In genomic region chr5:113524927-113525326, GRCh38 we compare ENCODE assay signal across 9 cellular contexts. TPM values are rescaled to one million over a fixed set of nuclear protein-coding genes. Genes with fewer than 3 reads are reported as not detected.
DNase-seq lines count a peak whose midpoint lies in the region; ATAC-seq and TF ChIP-seq lines count a peak whose summit lies in the region.
"Had no signal": no experiment of that assay in that cellular context is flagged by ENCODE, and none has a peak within 500 bp of the region (broad histone marks: within the 10 kb centered on the region; RNA-seq: fewer than 3 reads in every experiment).

No MANE protein-coding gene starts in this region.

- ATAC-seq in HG02943 (IDR thresholded peaks at IDR 0.05; ENCODE audit: low read depth, unreplicated experiment) (peak; percentile 49), foreskin keratinocyte (no peak)
- peak; percentile 45 for ATAC-seq in stimulated activated naive CD8-positive, alpha-beta T cell treated with anti-CD3 and anti-CD28 coated beads, Interleukin-15, Interleukin-2, amounts not matched to agents 100 U/mL and 50 U/mL, for 24 hours

- no peaks in the 10 kb centered on the region for H3K9me3 Mint-ChIP-seq in activated naive CD4-positive, alpha-beta T cell treated with anti-CD3 and anti-CD28 coated beads, Interleukin-2, amount 50 U/mL, for 24 hours

- peaks cover 56% of the 10 kb centered on the region for H3K4me1 Mint-ChIP-seq in activated naive CD4-positive, alpha-beta T cell treated with anti-CD3 and anti-CD28 coated beads, Interleukin-2, amount 50 U/mL, for 24 hours

- no peak overlapping the region for H3K27ac ChIP-seq in foreskin keratinocyte
- H3K27ac ChIP-seq: C4-2B had no signal

- peaks cover 19% of the 10 kb centered on the region for H3K36me3 Mint-ChIP-seq in activated naive CD4-positive, alpha-beta T cell treated with anti-CD3 and anti-CD28 coated beads, Interleukin-2, amount 50 U/mL, for 24 hours

- no peaks in the 10 kb centered on the region for H3K4me1 ChIP-seq in foreskin keratinocyte

- TF ChIP-seq CTCF in foreskin keratinocyte (conservative IDR thresholded peaks at IDR 0.05) = no peak

- peak overlapping the region; percentile 72 for H3K27ac Mint-ChIP-seq in activated naive CD4-positive, alpha-beta T cell treated with anti-CD3 and anti-CD28 coated beads, Interleukin-2, amount 50 U/mL, for 24 hours

- H3K27me3 ChIP-seq in foreskin keratinocyte = no peaks in the 10 kb centered on the region

- H3K4me3 Mint-ChIP-seq in activated naive CD4-positive, alpha-beta T cell treated with anti-CD3 and anti-CD28 coated beads, Interleukin-2, amount 50 U/mL, for 24 hours = peak overlapping the region; percentile 26

- H3K27me3 Mint-ChIP-seq in activated naive CD4-positive, alpha-beta T cell treated with anti-CD3 and anti-CD28 coated beads, Interleukin-2, amount 50 U/mL, for 24 hours = no peaks in the 10 kb centered on the region

- no peak for DNase-seq in activated naive CD4-positive, alpha-beta T cell (lab: John Stamatoyannopoulos, UW)
- DNase-seq in SKM-1 (lab: John Stamatoyannopoulos, UW; ENCODE audit: unreplicated experiment) (peak; percentile 56), HPDE6-E6E7 (ENCODE audit: extremely low spot score) (no peak), foreskin keratinocyte (no peak), cerebellum (ENCODE audit: low spot score) (no peak)
- DNase-seq in stimulated activated naive CD8-positive, alpha-beta T cell treated with anti-CD3 and anti-CD28 coated beads, Interleukin-15, Interleukin-2, amounts not matched to agents 100 U/mL and 50 U/mL, for 24 hours = no peak

RNA-seq across cellular contexts. Expression of gene YTHDC2, which starts 11.4 kb away (rescaled TPM):
- 22.3 and 22.9 TPM in 2 replicates for total RNA-seq in foreskin keratinocyte
- 4.7 and 5.8 TPM in 2 replicates for polyA plus RNA-seq in foreskin keratinocyte
- 66.2 TPM for total RNA-seq in cerebellum

RNA-seq across cellular contexts. Expression of gene MCC, which starts 36.7 kb away (rescaled TPM):
- total RNA-seq in foreskin keratinocyte (35.9 and 36.2 TPM in 2 replicates), cerebellum (61.1 TPM)
- polyA plus RNA-seq in foreskin keratinocyte = 4.7 and 4.8 TPM in 2 replicates
